Comparison of ENCODE assay signal across 8 cellular contexts in the genomic region with DNA sequence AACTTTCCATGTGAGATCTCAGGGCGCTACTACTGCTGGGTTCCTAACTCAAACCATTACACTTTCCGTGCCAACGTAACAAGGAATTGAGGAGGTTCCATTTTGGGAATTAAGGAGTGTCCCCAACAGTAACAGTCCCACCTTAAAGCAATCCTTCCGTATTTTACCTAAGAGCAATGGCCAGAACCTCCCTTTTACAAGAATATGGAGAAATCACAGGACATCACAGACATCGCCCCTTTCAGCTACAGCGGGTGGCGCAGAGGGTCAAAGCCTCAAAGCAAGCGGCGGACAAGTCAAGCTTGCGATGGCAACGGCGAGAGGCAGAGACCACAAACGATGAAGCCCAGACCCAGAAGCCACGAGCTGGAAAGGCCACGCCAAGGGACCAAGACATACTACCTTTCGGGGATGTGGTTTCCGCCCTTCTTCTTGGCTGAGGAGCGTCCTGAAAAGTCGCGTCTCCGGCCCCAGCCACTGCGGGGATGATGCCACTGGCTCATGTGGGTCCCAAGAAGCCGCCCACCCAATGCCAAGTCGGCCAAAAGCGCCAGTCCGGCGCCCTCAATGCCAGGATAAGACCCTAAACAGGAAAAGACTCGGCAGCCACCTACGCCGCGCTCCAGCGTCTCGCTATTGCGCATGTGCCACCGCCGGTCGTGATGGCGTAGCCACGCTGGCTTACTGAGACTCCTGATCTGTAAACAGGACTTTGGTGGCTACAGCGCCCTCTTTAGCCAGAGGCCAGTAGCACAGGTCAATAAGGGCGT. TPM values are rescaled to one million over a fixed set of nuclear protein-coding genes. Genes with fewer than 3 reads are reported as not detected.
A peak's percentile ranks its signal among the peaks of the same experiment; 100 is the strongest.
DNase-seq lines count a peak whose midpoint lies in the region; ATAC-seq lines count a peak whose summit lies in the region.

A gene (minus strand): TSS at position 632 of the 770 bp plus-strand sequence. CDS start 129 bp downstream, at position 503.

- H2BK15ac ChIP-seq in mesendoderm (replicated peaks; ENCODE audit: low read depth), result no peak within 1 kb of the TSS

- no CpG with 5 or more reads among the region's 41 CpGs for WGBS in mesendoderm (ENCODE audit: extremely low coverage, insufficient coverage, low lambda C conversion rate)

- H4K5ac ChIP-seq in mesendoderm (ENCODE audit: low read length), result no peak within 1 kb of the TSS

- no peak within 1 kb of the TSS for H3K23ac ChIP-seq in mesendoderm (ENCODE audit: low read length)

- peak within 1 kb of the TSS; percentile 99 for H3K4me3 ChIP-seq in endocrine pancreas (ENCODE audit: control insufficient read depth, insufficient read depth, low read length)
- H3K4me3 ChIP-seq in mesendoderm (ENCODE audit: low read length), result peak within 1 kb of the TSS; percentile 65

- H3K4me1 ChIP-seq in endocrine pancreas (ENCODE audit: control insufficient read depth, insufficient read depth, low read length) (no peaks in the 10 kb centered on the region), mesendoderm (ENCODE audit: control insufficient read depth, low read depth, low read length) (no peaks in the 10 kb centered on the region)

- no peak within 1 kb of the TSS for H2BK120ac ChIP-seq in mesendoderm (ENCODE audit: low read depth, low read length)

- no peaks in the 10 kb centered on the region for H3K9me3 ChIP-seq in endocrine pancreas (ENCODE audit: control insufficient read depth, low read length)

- H3K27ac ChIP-seq in mesendoderm (ENCODE audit: low read depth, low read length), result no peak within 1 kb of the TSS

- peak within 1 kb of the TSS; percentile 85 for H3K4me2 ChIP-seq in mesendoderm (ENCODE audit: low read length)

- no peak within 1 kb of the TSS for H3K18ac ChIP-seq in mesendoderm (ENCODE audit: low read length)

- peak within 1 kb of the TSS; percentile 91 for H3K56ac ChIP-seq in mesendoderm (ENCODE audit: low read length)

- ATAC-seq in GM19468 (IDR thresholded peaks at IDR 0.05; ENCODE audit: extremely low read depth, unreplicated experiment), result peak; percentile 99

- H2AK5ac ChIP-seq in mesendoderm (ENCODE audit: low read length), result no peak within 1 kb of the TSS

- H3K79me1 ChIP-seq in mesendoderm (ENCODE audit: low read length), result peaks cover 6% of the 10 kb centered on the region

- H3K9ac ChIP-seq in endocrine pancreas (ENCODE audit: control insufficient read depth, insufficient read depth, low read length) (peak within 1 kb of the TSS; percentile 75), mesendoderm (ENCODE audit: low read length) (peak within 1 kb of the TSS; percentile 89)

- H3K27me3 ChIP-seq in endocrine pancreas (ENCODE audit: control insufficient read depth, insufficient read depth, low read length) (no peaks in the 10 kb centered on the region), mesendoderm (ENCODE audit: insufficient read depth, low read length, poor library complexity) (no peaks in the 10 kb centered on the region)

- H3K79me2 ChIP-seq in mesendoderm (ENCODE audit: control insufficient read depth, insufficient read depth, low read length), result peaks cover 8% of the 10 kb centered on the region

- no peak within 1 kb of the TSS for H3K4ac ChIP-seq in mesendoderm (ENCODE audit: low read depth, low read length)

- H3K36me3 ChIP-seq in endocrine pancreas (ENCODE audit: control insufficient read depth, insufficient read depth, low read length) (no peaks in the 10 kb centered on the region), mesendoderm (ENCODE audit: control insufficient read depth, insufficient read depth, low read length) (no peaks in the 10 kb centered on the region)

- no peak within 1 kb of the TSS for H2BK5ac ChIP-seq in mesendoderm (ENCODE audit: low read length)

- H4K8ac ChIP-seq in mesendoderm (ENCODE audit: low read depth, low read length), result no peak within 1 kb of the TSS

- DNase-seq in COLO829 (ENCODE audit: low spot score) (peak; percentile 95), HT-29 (ENCODE audit: low spot score) (peak; percentile 99), NOMO-1 (lab: John Stamatoyannopoulos, UW; ENCODE audit: unreplicated experiment in 2 of 2) (peak; percentile 81 to 95), mesendoderm (peak; percentile 97)
- peak; percentile 92 to 95 for DNase-seq in activated CD8-positive, alpha-beta memory T cell treated with anti-CD3 and anti-CD28 coated beads for 4 hours (ENCODE audit: low read depth in 2 of 2)
- peak; percentile 89 for DNase-seq in stimulated activated CD8-positive, alpha-beta memory T cell treated with anti-CD3 and anti-CD28 coated beads, Interleukin-15, amount 100 ng/mL, for 24 hours (ENCODE audit: low read depth)

RNA-seq across cellular contexts. Expression of the gene that starts here (rescaled TPM):
- total RNA-seq in HT-29 (2014; rRNA removed; shearing (Covaris generic)), result 17.8 and 18.4 TPM in 2 replicates
- 29.4 TPM for polyA plus RNA-seq in mesendoderm (2013, experiment 1 of 2)
- polyA plus RNA-seq in mesendoderm (2013, experiment 2 of 2), result 33.2 TPM
